In the genomic region with DNA sequence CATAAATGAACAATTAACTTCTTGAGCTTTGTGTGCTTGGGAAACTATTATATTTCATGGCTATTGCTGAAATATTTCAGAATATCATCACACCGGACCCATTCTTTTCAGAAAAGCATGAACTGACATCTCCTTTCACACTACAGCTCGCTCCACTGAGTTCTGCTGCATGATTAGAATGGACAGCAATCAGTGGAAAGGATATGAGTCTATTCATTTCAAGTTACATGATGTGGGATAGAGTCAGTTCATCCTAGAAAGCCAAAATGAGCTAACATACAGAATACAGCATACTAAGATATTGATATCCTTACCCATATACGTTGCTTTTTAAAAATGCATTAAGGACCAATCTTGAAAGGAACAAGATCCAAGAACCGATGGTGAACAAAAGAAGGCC, we compare ENCODE assay signal across 9 cellular contexts. TPM values are rescaled to one million over a fixed set of nuclear protein-coding genes. Genes with fewer than 3 reads are reported as not detected.
A peak's percentile ranks its signal among the peaks of the same experiment; 100 is the strongest.
DNase-seq lines count a peak whose midpoint lies in the region; ATAC-seq and TF ChIP-seq lines count a peak whose summit lies in the region.
"Had no signal": no experiment of that assay in that cellular context is flagged by ENCODE, and none has a peak within 500 bp of the region (broad histone marks: within the 10 kb centered on the region; RNA-seq: fewer than 3 reads in every experiment).

No MANE protein-coding gene starts in this region.

- H3K36me3 Mint-ChIP-seq in nephron (ENCODE audit: low read depth), result peaks cover 7% of the 10 kb centered on the region

- peak overlapping the region; percentile 81 to 89 (median 88) for H3K4me3 Mint-ChIP-seq in nephron

- ATAC-seq in left ventricle myocardium superior (no peak), HG03520 (IDR thresholded peaks at IDR 0.05; ENCODE audit: unreplicated experiment) (no peak)

- no peaks in the 10 kb centered on the region for H3K9me3 Mint-ChIP-seq in nephron

- TF ChIP-seq CTCF in right atrium auricular region (IDR thresholded peaks at IDR 0.05), result no peak
- no peak for TF ChIP-seq CTCF in breast epithelium (IDR thresholded peaks at IDR 0.05)
- no peak for TF ChIP-seq CTCF in nephron (IDR thresholded peaks at IDR 0.05; ENCODE audit: unreplicated experiment in 3 of 3)
- TF ChIP-seq CTCF in GM20000 (IDR thresholded peaks at IDR 0.05; ENCODE audit: extremely low read depth, missing control alignments), result no peak
- no peak for TF ChIP-seq CTCF in WERI-Rb-1 (IDR thresholded peaks at IDR 0.05; ENCODE audit: low read depth, low read length)

- no peak overlapping the region for H3K4me3 ChIP-seq in right atrium auricular region
- H3K4me3 ChIP-seq in breast epithelium, result no peak overlapping the region
- H3K4me3 ChIP-seq in WERI-Rb-1 (ENCODE audit: low read depth, low read length), result no peak overlapping the region

- DNase-seq in right atrium auricular region (ENCODE audit: low spot score) (no peak), left ventricle myocardium superior (no peak), breast epithelium (ENCODE audit: low spot score in 2 of 2) (no peak), GM20000 (ENCODE audit: low spot score) (no peak), nucleus accumbens (lab: John Stamatoyannopoulos, UW) (no peak), WERI-Rb-1 (no peak)
- DNase-seq: NCI-H187 treated with DMSO at 0.1 percent for 48 hours had no signal

- H3K27ac Mint-ChIP-seq in nephron, result peak overlapping the region; percentile 63 to 92 (median 86)

- H3K4me1 Mint-ChIP-seq in nephron, result peaks cover 35% of the 10 kb centered on the region

- peak overlapping the region; percentile 81 to 88 for H3K27ac ChIP-seq in right atrium auricular region
- peak overlapping the region; percentile 90 to 93 for H3K27ac ChIP-seq in breast epithelium
- H3K27ac ChIP-seq in WERI-Rb-1, result no peak overlapping the region

- H3K36me3 ChIP-seq in right atrium auricular region, result no peaks in the 10 kb centered on the region
- H3K36me3 ChIP-seq in breast epithelium, result no peaks in the 10 kb centered on the region
- peaks cover 6% of the 10 kb centered on the region for H3K36me3 ChIP-seq in WERI-Rb-1

- TF ChIP-seq POLR2A in breast epithelium (IDR thresholded peaks at IDR 0.05), result no peak

- H3K9me3 ChIP-seq in right atrium auricular region (no peaks in the 10 kb centered on the region), breast epithelium (no peaks in the 10 kb centered on the region), WERI-Rb-1 (ENCODE audit: severe bottlenecking) (no peaks in the 10 kb centered on the region)

- no peaks in the 10 kb centered on the region for H3K27me3 Mint-ChIP-seq in nephron (ENCODE audit: low read depth)

- no peaks in the 10 kb centered on the region for H3K27me3 ChIP-seq in right atrium auricular region
- no peaks in the 10 kb centered on the region for H3K27me3 ChIP-seq in breast epithelium
- no peaks in the 10 kb centered on the region for H3K27me3 ChIP-seq in WERI-Rb-1 (ENCODE audit: insufficient read depth, low read depth, severe bottlenecking)

- intact Hi-C loops in left ventricle myocardium superior (cut with micrococcal nuclease), result loop anchor here (2.0 to 10.0 kb wide), 2 partner anchors 100 to 214 kb away; no protein-coding TSS in a partner anchor
- intact Hi-C loops in breast epithelium (cut with DNase I; ENCODE audit: low total_unique reads), result no loop called here

- peaks cover 0 to 42% of the 10 kb centered on the region in 2 donors for H3K4me1 ChIP-seq in right atrium auricular region
- peaks cover 4 to 33% of the 10 kb centered on the region in 2 donors for H3K4me1 ChIP-seq in breast epithelium

RNA-seq across cellular contexts. Expression of a gene that starts 1.1 kb away (rescaled TPM):
- total RNA-seq in right atrium auricular region (10 to 100 TPM; 30.3 to 31.1 TPM), left ventricle myocardium superior (45.3 TPM), breast epithelium (10 to 100 TPM; 17.0 to 39.7 (median 22.8) TPM)

RNA-seq across cellular contexts. Expression of a gene that starts 46.4 kb away (rescaled TPM):
- total RNA-seq in right atrium auricular region (10 to 100 TPM in 1 of 2 donors, 1 to 10 TPM in 1; 9.6 to 10.2 TPM), left ventricle myocardium superior (13.7 TPM), breast epithelium (10 to 100 TPM; 14.1 to 23.6 (median 23.2) TPM)

RNA-seq across cellular contexts. Expression of a gene that starts 56.4 kb away (rescaled TPM):
- 1 to 10 TPM; 9.9 to 10.0 TPM for total RNA-seq in right atrium auricular region
- total RNA-seq in left ventricle myocardium superior, result 13.8 TPM
- 10 to 100 TPM; 11.4 to 13.9 (median 13.4) TPM for total RNA-seq in breast epithelium
